In the genomic region with DNA sequence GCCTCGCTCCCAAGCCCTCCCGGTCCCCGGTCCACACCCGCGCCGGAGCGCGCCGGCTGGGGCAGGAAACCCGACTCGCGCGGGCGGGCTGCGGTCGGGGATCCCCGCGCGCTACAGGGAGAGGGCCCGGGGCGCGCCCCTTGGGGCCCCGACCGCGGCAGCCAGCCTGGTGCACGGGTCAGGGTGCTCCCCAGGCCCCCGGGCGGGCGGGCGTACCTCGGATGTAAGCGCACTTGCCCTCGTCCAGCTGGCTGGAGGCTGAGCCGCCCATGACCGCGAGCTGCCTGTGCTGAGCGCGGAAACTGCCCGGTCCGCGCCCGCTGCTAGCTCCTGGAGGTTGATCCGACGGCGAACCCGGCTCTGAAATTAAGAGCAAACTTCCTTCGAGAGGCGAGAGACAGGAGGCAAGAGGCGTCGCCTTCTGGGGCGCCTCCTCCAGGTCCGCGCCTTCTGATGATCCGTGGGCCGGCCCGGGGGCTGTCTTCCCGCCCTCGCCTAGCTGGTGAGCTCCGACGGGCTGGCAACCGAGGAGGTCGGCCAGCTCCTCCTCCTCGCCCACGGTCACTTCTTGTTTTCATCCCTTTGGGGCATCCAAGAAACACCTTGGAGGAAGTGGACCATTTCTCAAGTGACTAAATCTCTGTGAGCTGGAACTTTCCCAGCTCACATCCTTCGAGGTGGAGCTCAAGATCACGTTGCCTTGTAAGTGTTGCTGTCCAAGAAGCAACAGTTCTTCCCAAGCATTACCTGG, we compare ENCODE assay signal across 2 cellular contexts.
TF ChIP-seq lines count a peak whose summit lies in the region.

A gene with protein sequence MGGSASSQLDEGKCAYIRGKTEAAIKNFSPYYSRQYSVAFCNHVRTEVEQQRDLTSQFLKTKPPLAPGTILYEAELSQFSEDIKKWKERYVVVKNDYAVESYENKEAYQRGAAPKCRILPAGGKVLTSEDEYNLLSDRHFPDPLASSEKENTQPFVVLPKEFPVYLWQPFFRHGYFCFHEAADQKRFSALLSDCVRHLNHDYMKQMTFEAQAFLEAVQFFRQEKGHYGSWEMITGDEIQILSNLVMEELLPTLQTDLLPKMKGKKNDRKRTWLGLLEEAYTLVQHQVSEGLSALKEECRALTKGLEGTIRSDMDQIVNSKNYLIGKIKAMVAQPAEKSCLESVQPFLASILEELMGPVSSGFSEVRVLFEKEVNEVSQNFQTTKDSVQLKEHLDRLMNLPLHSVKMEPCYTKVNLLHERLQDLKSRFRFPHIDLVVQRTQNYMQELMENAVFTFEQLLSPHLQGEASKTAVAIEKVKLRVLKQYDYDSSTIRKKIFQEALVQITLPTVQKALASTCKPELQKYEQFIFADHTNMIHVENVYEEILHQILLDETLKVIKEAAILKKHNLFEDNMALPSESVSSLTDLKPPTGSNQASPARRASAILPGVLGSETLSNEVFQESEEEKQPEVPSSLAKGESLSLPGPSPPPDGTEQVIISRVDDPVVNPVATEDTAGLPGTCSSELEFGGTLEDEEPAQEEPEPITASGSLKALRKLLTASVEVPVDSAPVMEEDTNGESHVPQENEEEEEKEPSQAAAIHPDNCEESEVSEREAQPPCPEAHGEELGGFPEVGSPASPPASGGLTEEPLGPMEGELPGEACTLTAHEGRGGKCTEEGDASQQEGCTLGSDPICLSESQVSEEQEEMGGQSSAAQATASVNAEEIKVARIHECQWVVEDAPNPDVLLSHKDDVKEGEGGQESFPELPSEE (minus strand): TSS at position 423 of the 751 bp plus-strand sequence. CDS start 152 bp downstream, at position 271.

TF ChIP-seq in HCT116, 20 proteins besides CTCF, POLR2A, EP300 and RAD21:
- TF ChIP-seq, protein P1, sequence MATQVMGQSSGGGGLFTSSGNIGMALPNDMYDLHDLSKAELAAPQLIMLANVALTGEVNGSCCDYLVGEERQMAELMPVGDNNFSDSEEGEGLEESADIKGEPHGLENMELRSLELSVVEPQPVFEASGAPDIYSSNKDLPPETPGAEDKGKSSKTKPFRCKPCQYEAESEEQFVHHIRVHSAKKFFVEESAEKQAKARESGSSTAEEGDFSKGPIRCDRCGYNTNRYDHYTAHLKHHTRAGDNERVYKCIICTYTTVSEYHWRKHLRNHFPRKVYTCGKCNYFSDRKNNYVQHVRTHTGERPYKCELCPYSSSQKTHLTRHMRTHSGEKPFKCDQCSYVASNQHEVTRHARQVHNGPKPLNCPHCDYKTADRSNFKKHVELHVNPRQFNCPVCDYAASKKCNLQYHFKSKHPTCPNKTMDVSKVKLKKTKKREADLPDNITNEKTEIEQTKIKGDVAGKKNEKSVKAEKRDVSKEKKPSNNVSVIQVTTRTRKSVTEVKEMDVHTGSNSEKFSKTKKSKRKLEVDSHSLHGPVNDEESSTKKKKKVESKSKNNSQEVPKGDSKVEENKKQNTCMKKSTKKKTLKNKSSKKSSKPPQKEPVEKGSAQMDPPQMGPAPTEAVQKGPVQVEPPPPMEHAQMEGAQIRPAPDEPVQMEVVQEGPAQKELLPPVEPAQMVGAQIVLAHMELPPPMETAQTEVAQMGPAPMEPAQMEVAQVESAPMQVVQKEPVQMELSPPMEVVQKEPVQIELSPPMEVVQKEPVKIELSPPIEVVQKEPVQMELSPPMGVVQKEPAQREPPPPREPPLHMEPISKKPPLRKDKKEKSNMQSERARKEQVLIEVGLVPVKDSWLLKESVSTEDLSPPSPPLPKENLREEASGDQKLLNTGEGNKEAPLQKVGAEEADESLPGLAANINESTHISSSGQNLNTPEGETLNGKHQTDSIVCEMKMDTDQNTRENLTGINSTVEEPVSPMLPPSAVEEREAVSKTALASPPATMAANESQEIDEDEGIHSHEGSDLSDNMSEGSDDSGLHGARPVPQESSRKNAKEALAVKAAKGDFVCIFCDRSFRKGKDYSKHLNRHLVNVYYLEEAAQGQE (IDR thresholded peaks at IDR 0.05; ENCODE audit: low read depth): no peak
- TF ChIP-seq JUND (IDR thresholded peaks at IDR 0.05) (no peak), EGR1 (IDR thresholded peaks at IDR 0.05; ENCODE audit: low read depth) (0 out of 2 replicates have a peak, but pooled peaks have one; percentile 28), ELF1 (IDR thresholded peaks at IDR 0.05; ENCODE audit: borderline replicate concordance, low read depth) (no peak), FOSL1 (IDR thresholded peaks at IDR 0.05; ENCODE audit: low read depth) (no peak), YY1 (IDR thresholded peaks at IDR 0.05; ENCODE audit: extremely low read depth, insufficient replicate concordance, low read depth, low read length) (no peak), POLR2AphosphoS5 (IDR thresholded peaks at IDR 0.05; ENCODE audit: low read depth, low read length) (peak; percentile 72), CBX3 (IDR thresholded peaks at IDR 0.05; ENCODE audit: low read depth) (no peak), TCF7L2 (IDR thresholded peaks at IDR 0.05; ENCODE audit: borderline replicate concordance, extremely low read depth, insufficient read depth, insufficient read length) (no peak), SIN3A (IDR thresholded peaks at IDR 0.05; ENCODE audit: low read depth) (no peak), EZH2 (IDR thresholded peaks at IDR 0.05) (no peak)
- TF ChIP-seq, protein P2, sequence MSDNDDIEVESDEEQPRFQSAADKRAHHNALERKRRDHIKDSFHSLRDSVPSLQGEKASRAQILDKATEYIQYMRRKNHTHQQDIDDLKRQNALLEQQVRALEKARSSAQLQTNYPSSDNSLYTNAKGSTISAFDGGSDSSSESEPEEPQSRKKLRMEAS (IDR thresholded peaks at IDR 0.05): peak; percentile 57; the same call in 1 of the 2 replicates
- TF ChIP-seq, protein P3, sequence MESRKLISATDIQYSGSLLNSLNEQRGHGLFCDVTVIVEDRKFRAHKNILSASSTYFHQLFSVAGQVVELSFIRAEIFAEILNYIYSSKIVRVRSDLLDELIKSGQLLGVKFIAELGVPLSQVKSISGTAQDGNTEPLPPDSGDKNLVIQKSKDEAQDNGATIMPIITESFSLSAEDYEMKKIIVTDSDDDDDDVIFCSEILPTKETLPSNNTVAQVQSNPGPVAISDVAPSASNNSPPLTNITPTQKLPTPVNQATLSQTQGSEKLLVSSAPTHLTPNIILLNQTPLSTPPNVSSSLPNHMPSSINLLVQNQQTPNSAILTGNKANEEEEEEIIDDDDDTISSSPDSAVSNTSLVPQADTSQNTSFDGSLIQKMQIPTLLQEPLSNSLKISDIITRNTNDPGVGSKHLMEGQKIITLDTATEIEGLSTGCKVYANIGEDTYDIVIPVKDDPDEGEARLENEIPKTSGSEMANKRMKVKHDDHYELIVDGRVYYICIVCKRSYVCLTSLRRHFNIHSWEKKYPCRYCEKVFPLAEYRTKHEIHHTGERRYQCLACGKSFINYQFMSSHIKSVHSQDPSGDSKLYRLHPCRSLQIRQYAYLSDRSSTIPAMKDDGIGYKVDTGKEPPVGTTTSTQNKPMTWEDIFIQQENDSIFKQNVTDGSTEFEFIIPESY (IDR thresholded peaks at IDR 0.05; ENCODE audit: extremely low read depth, insufficient replicate concordance, low read length): no peak

TF ChIP-seq in HepG2, 621 proteins besides CTCF, POLR2A, EP300 and RAD21:
- TF ChIP-seq ZSCAN20 (CRISPR knock-in tag; IDR thresholded peaks at IDR 0.05; ENCODE audit: borderline replicate concordance): peak; percentile 88; the same call in 1 of the 2 replicates
- peak; percentile 44; the same call in 1 of the 2 replicates for TF ChIP-seq ZFY (CRISPR knock-in tag; IDR thresholded peaks at IDR 0.05)
- TF ChIP-seq, protein P4, sequence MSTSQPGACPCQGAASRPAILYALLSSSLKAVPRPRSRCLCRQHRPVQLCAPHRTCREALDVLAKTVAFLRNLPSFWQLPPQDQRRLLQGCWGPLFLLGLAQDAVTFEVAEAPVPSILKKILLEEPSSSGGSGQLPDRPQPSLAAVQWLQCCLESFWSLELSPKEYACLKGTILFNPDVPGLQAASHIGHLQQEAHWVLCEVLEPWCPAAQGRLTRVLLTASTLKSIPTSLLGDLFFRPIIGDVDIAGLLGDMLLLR (CRISPR knock-in tag; IDR thresholded peaks at IDR 0.05): no peak
- peak; percentile 89 for TF ChIP-seq ZNF777 (CRISPR knock-in tag; IDR thresholded peaks at IDR 0.05)
- 0 out of 2 replicates have a peak, but pooled peaks have one; percentile 25 for TF ChIP-seq SALL2 (CRISPR knock-in tag; IDR thresholded peaks at IDR 0.05)
- TF ChIP-seq, protein P5, sequence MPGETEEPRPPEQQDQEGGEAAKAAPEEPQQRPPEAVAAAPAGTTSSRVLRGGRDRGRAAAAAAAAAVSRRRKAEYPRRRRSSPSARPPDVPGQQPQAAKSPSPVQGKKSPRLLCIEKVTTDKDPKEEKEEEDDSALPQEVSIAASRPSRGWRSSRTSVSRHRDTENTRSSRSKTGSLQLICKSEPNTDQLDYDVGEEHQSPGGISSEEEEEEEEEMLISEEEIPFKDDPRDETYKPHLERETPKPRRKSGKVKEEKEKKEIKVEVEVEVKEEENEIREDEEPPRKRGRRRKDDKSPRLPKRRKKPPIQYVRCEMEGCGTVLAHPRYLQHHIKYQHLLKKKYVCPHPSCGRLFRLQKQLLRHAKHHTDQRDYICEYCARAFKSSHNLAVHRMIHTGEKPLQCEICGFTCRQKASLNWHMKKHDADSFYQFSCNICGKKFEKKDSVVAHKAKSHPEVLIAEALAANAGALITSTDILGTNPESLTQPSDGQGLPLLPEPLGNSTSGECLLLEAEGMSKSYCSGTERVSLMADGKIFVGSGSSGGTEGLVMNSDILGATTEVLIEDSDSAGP (CRISPR knock-in tag; IDR thresholded peaks at IDR 0.05; ENCODE audit: borderline replicate concordance): 0 out of 2 replicates have a peak, but pooled peaks have one; percentile 17
- peak; percentile 17; the same call in 1 of the 2 replicates for TF ChIP-seq EZH2 (conservative IDR thresholded peaks at IDR 0.05; ENCODE audit: low read depth, low read length)
- TF ChIP-seq, protein P6, sequence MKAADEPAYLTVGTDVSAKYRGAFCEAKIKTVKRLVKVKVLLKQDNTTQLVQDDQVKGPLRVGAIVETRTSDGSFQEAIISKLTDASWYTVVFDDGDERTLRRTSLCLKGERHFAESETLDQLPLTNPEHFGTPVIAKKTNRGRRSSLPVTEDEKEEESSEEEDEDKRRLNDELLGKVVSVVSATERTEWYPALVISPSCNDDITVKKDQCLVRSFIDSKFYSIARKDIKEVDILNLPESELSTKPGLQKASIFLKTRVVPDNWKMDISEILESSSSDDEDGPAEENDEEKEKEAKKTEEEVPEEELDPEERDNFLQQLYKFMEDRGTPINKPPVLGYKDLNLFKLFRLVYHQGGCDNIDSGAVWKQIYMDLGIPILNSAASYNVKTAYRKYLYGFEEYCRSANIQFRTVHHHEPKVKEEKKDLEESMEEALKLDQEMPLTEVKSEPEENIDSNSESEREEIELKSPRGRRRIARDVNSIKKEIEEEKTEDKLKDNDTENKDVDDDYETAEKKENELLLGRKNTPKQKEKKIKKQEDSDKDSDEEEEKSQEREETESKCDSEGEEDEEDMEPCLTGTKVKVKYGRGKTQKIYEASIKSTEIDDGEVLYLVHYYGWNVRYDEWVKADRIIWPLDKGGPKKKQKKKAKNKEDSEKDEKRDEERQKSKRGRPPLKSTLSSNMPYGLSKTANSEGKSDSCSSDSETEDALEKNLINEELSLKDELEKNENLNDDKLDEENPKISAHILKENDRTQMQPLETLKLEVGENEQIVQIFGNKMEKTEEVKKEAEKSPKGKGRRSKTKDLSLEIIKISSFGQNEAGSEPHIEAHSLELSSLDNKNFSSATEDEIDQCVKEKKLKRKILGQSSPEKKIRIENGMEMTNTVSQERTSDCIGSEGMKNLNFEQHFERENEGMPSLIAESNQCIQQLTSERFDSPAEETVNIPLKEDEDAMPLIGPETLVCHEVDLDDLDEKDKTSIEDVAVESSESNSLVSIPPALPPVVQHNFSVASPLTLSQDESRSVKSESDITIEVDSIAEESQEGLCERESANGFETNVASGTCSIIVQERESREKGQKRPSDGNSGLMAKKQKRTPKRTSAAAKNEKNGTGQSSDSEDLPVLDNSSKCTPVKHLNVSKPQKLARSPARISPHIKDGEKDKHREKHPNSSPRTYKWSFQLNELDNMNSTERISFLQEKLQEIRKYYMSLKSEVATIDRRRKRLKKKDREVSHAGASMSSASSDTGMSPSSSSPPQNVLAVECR (CRISPR knock-in tag; IDR thresholded peaks at IDR 0.05; ENCODE audit: borderline replicate concordance): no peak
- TF ChIP-seq ZNF768 (CRISPR knock-in tag; IDR thresholded peaks at IDR 0.05): peak; percentile 52; the same call in 1 of the 2 replicates
